20 cellular contexts compared by ENCODE assay signal in genomic region chr20:48186915-48187314, GRCh38.
DNase-seq lines count a peak whose midpoint lies in the region; ATAC-seq and TF ChIP-seq lines count a peak whose summit lies in the region.
"Had no signal": no experiment of that assay in that cellular context is flagged by ENCODE, and none has a peak within 500 bp of the region (broad histone marks: within the 10 kb centered on the region; RNA-seq: fewer than 3 reads in every experiment).

No MANE protein-coding gene starts in this region.

- no peak for TF ChIP-seq CTCF in RWPE2 (IDR thresholded peaks at IDR 0.05; ENCODE audit: poor library complexity, severe bottlenecking)
- no peak for TF ChIP-seq CTCF in fibroblast of pulmonary artery (IDR thresholded peaks at IDR 0.05; ENCODE audit: low read length, missing control alignments)
- TF ChIP-seq CTCF in retinal pigment epithelial cell (conservative IDR thresholded peaks at IDR 0.05; ENCODE audit: low read depth, low read length), result no peak
- no peak for TF ChIP-seq CTCF in MM.1S (IDR thresholded peaks at IDR 0.05; ENCODE audit: low read length)

- H3K4me3 ChIP-seq in HUES48 (ENCODE audit: low read depth, low read length) (no peak overlapping the region), RWPE2 (ENCODE audit: severe bottlenecking) (no peak overlapping the region), fibroblast of pulmonary artery (replicated peaks; ENCODE audit: low read depth, low read length) (no peak overlapping the region), retinal pigment epithelial cell (ENCODE audit: low read length) (no peak overlapping the region), MM.1S (ENCODE audit: low read length) (no peak overlapping the region)
- H3K4me3 ChIP-seq: BLaER1 treated with 17β-estradiol and CSF1 and Interleukin-3, amounts not matched to agents 10 nM and 100 nM; lung; psoas muscle; tibial artery had no signal

- no peaks in the 10 kb centered on the region for H4K20me1 ChIP-seq in MM.1S (ENCODE audit: insufficient read depth, low read length)
- H4K20me1 ChIP-seq: BLaER1 treated with 17β-estradiol and CSF1 and Interleukin-3, amounts not matched to agents 10 nM and 100 nM had no signal

- no peaks in the 10 kb centered on the region for H3F3A ChIP-seq in MM.1S (ENCODE audit: insufficient read depth, low read length)

- H3K79me2 ChIP-seq in MM.1S (ENCODE audit: low read length), result no peaks in the 10 kb centered on the region

- no peaks in the 10 kb centered on the region for H3K9me2 ChIP-seq in MM.1S (replicated peaks; ENCODE audit: insufficient read depth, low read length)
- H3K9me2 ChIP-seq: SK-N-SH had no signal

- H3K9ac ChIP-seq in HUES48 (ENCODE audit: low read depth, low read length) (no peak overlapping the region), MM.1S (ENCODE audit: low read length) (no peak overlapping the region)
- H3K9ac ChIP-seq: BLaER1 treated with 17β-estradiol and CSF1 and Interleukin-3, amounts not matched to agents 10 nM and 100 nM; SK-N-SH had no signal

- H3K4me1 ChIP-seq in HUES48 (ENCODE audit: control insufficient read depth, insufficient read depth, low read length) (peaks cover 10% of the 10 kb centered on the region), RWPE2 (ENCODE audit: insufficient read depth, poor library complexity, severe bottlenecking) (peaks cover 26% of the 10 kb centered on the region), MM.1S (ENCODE audit: low read length) (no peaks in the 10 kb centered on the region)
- H3K4me1 ChIP-seq: psoas muscle, tibial artery had no signal

- ATAC-seq in RWPE2 (ENCODE audit: low read depth), result peak; percentile 31
- ATAC-seq: activated CD4-positive, alpha-beta T cell treated with anti-CD3 and anti-CD28 coated beads for 36 hours; naive thymus-derived CD8-positive, alpha-beta T cell; PC-3; psoas muscle had no signal

- no peak overlapping the region for H2AFZ ChIP-seq in MM.1S (ENCODE audit: low read length)

- H3K4me2 ChIP-seq in MM.1S (ENCODE audit: low read depth, low read length), result no peak overlapping the region
- H3K4me2 ChIP-seq: BLaER1 treated with 17β-estradiol and CSF1 and Interleukin-3, amounts not matched to agents 10 nM and 100 nM; SK-N-SH had no signal

- H3K27me3 ChIP-seq in HUES48 (ENCODE audit: control insufficient read depth, insufficient read depth, low read length), result no peaks in the 10 kb centered on the region
- no peaks in the 10 kb centered on the region for H3K27me3 ChIP-seq in RWPE2 (ENCODE audit: insufficient read depth, poor library complexity, severe bottlenecking)
- H3K27me3 ChIP-seq in MM.1S (replicated peaks; ENCODE audit: insufficient read depth, low read length), result no peaks in the 10 kb centered on the region
- H3K27me3 ChIP-seq: BLaER1 treated with 17β-estradiol and CSF1 and Interleukin-3, amounts not matched to agents 10 nM and 100 nM; tibial artery had no signal

- H3K27ac ChIP-seq in HUES48 (ENCODE audit: low read depth, low read length) (peak overlapping the region; percentile 53), RWPE2 (ENCODE audit: poor library complexity, severe bottlenecking) (peak overlapping the region; percentile 58), MM.1S (ENCODE audit: low read length) (no peak overlapping the region)
- H3K27ac ChIP-seq: BLaER1 treated with 17β-estradiol and CSF1 and Interleukin-3, amounts not matched to agents 10 nM and 100 nM; psoas muscle; tibial artery had no signal

- H3K36me3 ChIP-seq in HUES48 (ENCODE audit: control insufficient read depth, insufficient read depth, low read length) (no peaks in the 10 kb centered on the region), RWPE2 (ENCODE audit: low read depth) (no peaks in the 10 kb centered on the region), MM.1S (replicated peaks; ENCODE audit: insufficient read depth, low read length) (no peaks in the 10 kb centered on the region)
- H3K36me3 ChIP-seq: BLaER1 treated with 17β-estradiol and CSF1 and Interleukin-3, amounts not matched to agents 10 nM and 100 nM; tibial artery had no signal

- DNase-seq in RWPE2 (ENCODE audit: low spot score) (no peak), fibroblast of pulmonary artery (ENCODE audit: low read depth) (peak; percentile 29), retinal pigment epithelial cell (ENCODE audit: low read depth) (peak; percentile 68), putamen (ENCODE audit: low spot score) (no peak), MM.1S (no peak)
- DNase-seq in activated effector memory CD4-positive, alpha-beta T cell treated with Interleukin-2 at 50 U/mL for 16 hours, result no peak
- DNase-seq: activated CD4-positive, alpha-beta T cell treated with anti-CD3 and anti-CD28 coated beads for 36 hours; activated gamma-delta T cell; naive thymus-derived CD8-positive, alpha-beta T cell; NCI-H1694; NCI-H510A; psoas muscle; SK-N-SH; stimulated activated naive CD4-positive, alpha-beta T cell; T1000; tibial artery had no signal

- H3K9me3 ChIP-seq in HUES48 (ENCODE audit: control insufficient read depth, insufficient read depth, low read length) (no peaks in the 10 kb centered on the region), RWPE2 (ENCODE audit: severe bottlenecking) (no peaks in the 10 kb centered on the region), MM.1S (replicated peaks; ENCODE audit: insufficient read depth, low read length) (no peaks in the 10 kb centered on the region)
- H3K9me3 ChIP-seq: SK-N-SH, tibial artery had no signal

Comparison
In these comparisons a context has a peak if more than half of its experiments do, and no peak if none do; other contexts are left out.
1. DNase-seq: peak in fibroblast of pulmonary artery (single experiment) and retinal pigment epithelial cell (single experiment); none in RWPE2 (single experiment), putamen (single experiment), activated effector memory CD4-positive, alpha-beta T cell treated with Interleukin-2 at 50 U/mL for 16 hours (single experiment) and MM.1S (single experiment).